14 cellular contexts compared by ENCODE assay signal in genomic region chr1:155847823-155848529, GRCh38. TPM values are rescaled to one million over a fixed set of nuclear protein-coding genes. Genes with fewer than 3 reads are reported as not detected.
DNase-seq lines count a peak whose midpoint lies in the region; ATAC-seq, FAIRE-seq and TF ChIP-seq lines count a peak whose summit lies in the region.
"Had no signal": no experiment of that assay in that cellular context is flagged by ENCODE, and none has a peak within 500 bp of the region (broad histone marks: within the 10 kb centered on the region; RNA-seq: fewer than 3 reads in every experiment).

No MANE protein-coding gene starts in this region.

- H3K9me3 ChIP-seq in GM12878 (replicated peaks; ENCODE audit: control insufficient read depth, insufficient read depth, low read length): no peaks in the 10 kb centered on the region
- no peaks in the 10 kb centered on the region for H3K9me3 ChIP-seq in Karpas-422 (ENCODE audit: low read length)
- H3K9me3 ChIP-seq: body of pancreas, heart right ventricle had no signal

- H3K4me1 ChIP-seq in GM12878 (ENCODE audit: control insufficient read depth, insufficient read depth, low read length) (no peaks in the 10 kb centered on the region; the same call in 1 of the 2 replicates), Karpas-422 (ENCODE audit: low read length) (peaks cover 5% of the 10 kb centered on the region; the same call in 1 of the 2 replicates)
- H3K4me1 ChIP-seq: body of pancreas had no signal

- H3K4me3 ChIP-seq in GM12878 (no peak overlapping the region), Karpas-422 (ENCODE audit: low read length) (no peak overlapping the region)
- H3K4me3 ChIP-seq: body of pancreas, heart right ventricle had no signal

- DNase-seq in activated CD8-positive, alpha-beta memory T cell treated with anti-CD3 and anti-CD28 coated beads, Interleukin-2, amount 10 ng/mL, durations not matched to agents 7 days and 5 days: no peak
- no peak for DNase-seq in activated CD8-positive, alpha-beta memory T cell treated with anti-CD3 and anti-CD28 coated beads, Interleukin-2, amount 50 U/mL, for 4 hours
- DNase-seq in GM12878 (ENCODE audit: low read depth, low spot score) (no peak), Karpas-422 (no peak), RCC 7860 (ENCODE audit: low spot score) (no peak), NCI-H345 (lab: John Stamatoyannopoulos, UW) (no peak)
- DNase-seq in stimulated activated effector memory CD8-positive, alpha-beta T cell treated with anti-CD3 and anti-CD28 coated beads, Interleukin-12 subunit alpha, Interleukin-12 subunit beta, amount 100 ng/mL, for 72 hours (ENCODE audit: low spot score in 2 of 2): no peak
- DNase-seq: body of pancreas, heart right ventricle, IMR-90, NCI-H1092, substantia nigra had no signal

- H4K20me1 ChIP-seq in GM12878 (ENCODE audit: control insufficient read depth, insufficient read depth): no peaks in the 10 kb centered on the region
- no peaks in the 10 kb centered on the region for H4K20me1 ChIP-seq in Karpas-422 (ENCODE audit: insufficient read depth, low read depth, low read length)

- no peak for TF ChIP-seq RAD21 in GM12878 (IDR thresholded peaks at IDR 0.05; ENCODE audit: insufficient read depth, low read depth, low read length)

- peak overlapping the region; percentile 83 for H3K27ac Mint-ChIP-seq in activated CD8-positive, alpha-beta memory T cell treated with anti-CD3 and anti-CD28 coated beads, Interleukin-2, amount 10 ng/mL, durations not matched to agents 7 days and 5 days
- peak overlapping the region; percentile 33 for H3K27ac Mint-ChIP-seq in T-helper 1 cell treated with Interleukin-12 subunit alpha and Interleukin-12 subunit beta and Interleukin-4 antibody, amounts not matched to agents 30 μg/mL and 1 μg/mL, for 36 hours
- peak overlapping the region; percentile 71 for H3K27ac Mint-ChIP-seq in stimulated activated effector memory CD8-positive, alpha-beta T cell treated with anti-CD3 and anti-CD28 coated beads, Interleukin-12 subunit alpha, Interleukin-12 subunit beta, amount 100 ng/mL, for 72 hours

- RAD21 ChIA-PET in GM12878 (lab: Charles Lee; ENCODE audit: unreplicated experiment): interaction anchor here (0.8 to 1.3 kb wide), 2 partner anchors 9 to 218 kb away, joined by 3 to 5 read pairs; partner anchors contain the start of gene GON4L

- FAIRE-seq in GM12878 (lab: Jason Lieb, UNC): no peak
- FAIRE-seq in RCC 7860 (lab: Jason Lieb, UNC): no peak
- FAIRE-seq: islet of Langerhans had no signal

- H3K36me3 ChIP-seq in GM12878 (ENCODE audit: control insufficient read depth in 2 of 2, insufficient read depth in 2 of 2, low read length in 1 of 2) (peaks cover 4 to 5% of the 10 kb centered on the region in 2 experiments), Karpas-422 (ENCODE audit: insufficient read depth, low read length) (peaks cover 24% of the 10 kb centered on the region; the same call in 1 of the 2 replicates)

- TF ChIP-seq POLR2A in GM12878 (IDR thresholded peaks at IDR 0.05; ENCODE audit: low read depth, low read length): no peak

- no peaks in the 10 kb centered on the region for H3K9me2 ChIP-seq in Karpas-422 (replicated peaks; ENCODE audit: insufficient read depth, low read length)

- 94% methylated on average over 1 of the region's 1 CpG for WGBS in GM12878 (ENCODE audit: insufficient coverage, insufficient replicate concordance, low lambda C conversion rate, missing lambda C conversion rate)

- intact Hi-C loops in GM12878 (cut with micrococcal nuclease; ENCODE audit: unreplicated experiment): no loop called here

- ATAC-seq in activated CD8-positive, alpha-beta memory T cell treated with anti-CD3 and anti-CD28 coated beads, Interleukin-2, amount 10 ng/mL, durations not matched to agents 7 days and 5 days: peak; percentile 88
- peak; percentile 71 for ATAC-seq in GM12878
- ATAC-seq in stimulated activated effector memory CD8-positive, alpha-beta T cell treated with anti-CD3 and anti-CD28 coated beads, Interleukin-12 subunit alpha, Interleukin-12 subunit beta, amount 100 ng/mL, for 72 hours: peak; percentile 89
- ATAC-seq: body of pancreas, heart right ventricle had no signal

- H2AFZ ChIP-seq in GM12878 (ENCODE audit: control insufficient read depth, low read depth, low read length): no peak overlapping the region
- no peak overlapping the region for H2AFZ ChIP-seq in Karpas-422 (ENCODE audit: low read length)

- H3K4me2 ChIP-seq in GM12878 (ENCODE audit: control insufficient read depth, insufficient read depth): 0 out of 2 replicates have a peak overlapping the region, but pooled peaks have one; percentile 3
- no peak overlapping the region for H3K4me2 ChIP-seq in Karpas-422 (ENCODE audit: low read depth, low read length, poor library complexity, severe bottlenecking)

- BruUV-seq in GM12878 (replicated peaks; lab: Mats Ljungman, UMichigan): no TSS peak

- TF ChIP-seq CTCF in GM12878 (IDR thresholded peaks at IDR 0.05 in 2 of 3, conservative IDR thresholded peaks at IDR 0.05 in 1 of 3; ENCODE audit: control insufficient read depth in 2 of 3, extremely low read depth in 1 of 3, insufficient read depth in 1 of 3, low read depth in 3 of 3, low read length in 3 of 3): no peak

- H3K4me1 Mint-ChIP-seq in activated CD8-positive, alpha-beta memory T cell treated with anti-CD3 and anti-CD28 coated beads, Interleukin-2, amount 10 ng/mL, durations not matched to agents 7 days and 5 days: peaks cover 49% of the 10 kb centered on the region
- peaks cover 35% of the 10 kb centered on the region for H3K4me1 Mint-ChIP-seq in T-helper 1 cell treated with Interleukin-12 subunit alpha and Interleukin-12 subunit beta and Interleukin-4 antibody, amounts not matched to agents 30 μg/mL and 1 μg/mL, for 36 hours (ENCODE audit: low read depth)
- peaks cover 62% of the 10 kb centered on the region for H3K4me1 Mint-ChIP-seq in stimulated activated effector memory CD8-positive, alpha-beta T cell treated with anti-CD3 and anti-CD28 coated beads, Interleukin-12 subunit alpha, Interleukin-12 subunit beta, amount 100 ng/mL, for 72 hours

- in situ Hi-C loops in GM12878 (cut with MboI): no loop called here

- POLR2A ChIA-PET in GM12878 (lab: Charles Lee): interaction anchor here (0.5 to 2.0 kb wide), 4 partner anchors 9 to 87 kb away, joined by 3 to 9 read pairs (median 6); partner anchors contain the start of genes GON4L and SYT11

- H3K27ac ChIP-seq in GM12878 (ENCODE audit: control insufficient read depth, insufficient read depth) (no peak overlapping the region), Karpas-422 (ENCODE audit: low read length) (no peak overlapping the region)
- H3K27ac ChIP-seq: body of pancreas had no signal

- TF ChIP-seq EP300 in GM12878 (IDR thresholded peaks at IDR 0.05; ENCODE audit: borderline replicate concordance in 1 of 2, control insufficient read depth in 1 of 2, low read depth in 2 of 2, low read length in 2 of 2): no peak

- no peaks in the 10 kb centered on the region for H3K9me3 Mint-ChIP-seq in activated CD8-positive, alpha-beta memory T cell treated with anti-CD3 and anti-CD28 coated beads, Interleukin-2, amount 10 ng/mL, durations not matched to agents 7 days and 5 days (ENCODE audit: low read depth)
- H3K9me3 Mint-ChIP-seq in T-helper 1 cell treated with Interleukin-12 subunit alpha and Interleukin-12 subunit beta and Interleukin-4 antibody, amounts not matched to agents 30 μg/mL and 1 μg/mL, for 36 hours: no peaks in the 10 kb centered on the region
- H3K9me3 Mint-ChIP-seq in stimulated activated effector memory CD8-positive, alpha-beta T cell treated with anti-CD3 and anti-CD28 coated beads, Interleukin-12 subunit alpha, Interleukin-12 subunit beta, amount 100 ng/mL, for 72 hours: no peaks in the 10 kb centered on the region

- H3K9ac ChIP-seq in GM12878 (ENCODE audit: control insufficient read depth, insufficient read depth, low read length): no peak overlapping the region
- H3K9ac ChIP-seq in Karpas-422 (ENCODE audit: low read length): no peak overlapping the region

- H3K79me2 ChIP-seq in GM12878 (ENCODE audit: control insufficient read depth, insufficient read depth, low read length): peaks cover 40% of the 10 kb centered on the region
- H3K79me2 ChIP-seq in Karpas-422 (ENCODE audit: low read length): peaks cover 92% of the 10 kb centered on the region

- CTCF ChIA-PET in activated CD8-positive, alpha-beta memory T cell treated with anti-CD3 and anti-CD28 coated beads, Interleukin-2, amount 10 ng/mL, durations not matched to agents 7 days and 5 days (lab: Charles Lee): interaction anchor here (1.6 kb wide), 1 partner anchor 141 kb away, joined by 3 read pairs; no protein-coding TSS in a partner anchor
- CTCF ChIA-PET in GM12878 (lab: Yijun Ruan, JAX): interaction anchor here (0.6 kb wide), 1 partner anchor 9 kb away, joined by 4 read pairs; no protein-coding TSS in a partner anchor

- H3K27me3 Mint-ChIP-seq in activated CD8-positive, alpha-beta memory T cell treated with anti-CD3 and anti-CD28 coated beads, Interleukin-2, amount 10 ng/mL, durations not matched to agents 7 days and 5 days: no peaks in the 10 kb centered on the region
- H3K27me3 Mint-ChIP-seq in T-helper 1 cell treated with Interleukin-12 subunit alpha and Interleukin-12 subunit beta and Interleukin-4 antibody, amounts not matched to agents 30 μg/mL and 1 μg/mL, for 36 hours (ENCODE audit: low read depth): no peaks in the 10 kb centered on the region

- H3K36me3 Mint-ChIP-seq in activated CD8-positive, alpha-beta memory T cell treated with anti-CD3 and anti-CD28 coated beads, Interleukin-2, amount 10 ng/mL, durations not matched to agents 7 days and 5 days: peaks cover 63% of the 10 kb centered on the region
- H3K36me3 Mint-ChIP-seq in T-helper 1 cell treated with Interleukin-12 subunit alpha and Interleukin-12 subunit beta and Interleukin-4 antibody, amounts not matched to agents 30 μg/mL and 1 μg/mL, for 36 hours (ENCODE audit: low read depth): peaks cover 41% of the 10 kb centered on the region
- peaks cover 93% of the 10 kb centered on the region for H3K36me3 Mint-ChIP-seq in stimulated activated effector memory CD8-positive, alpha-beta T cell treated with anti-CD3 and anti-CD28 coated beads, Interleukin-12 subunit alpha, Interleukin-12 subunit beta, amount 100 ng/mL, for 72 hours

- no peaks in the 10 kb centered on the region for H3K27me3 ChIP-seq in GM12878 (replicated peaks in 1 of 2; ENCODE audit: control insufficient read depth in 2 of 2, insufficient read depth in 2 of 2, low read length in 1 of 2)
- no peaks in the 10 kb centered on the region for H3K27me3 ChIP-seq in Karpas-422 (ENCODE audit: low read length)
- H3K27me3 ChIP-seq: body of pancreas, heart right ventricle had no signal

- SMC1A ChIA-PET in GM12878 (lab: Charles Lee; ENCODE audit: uncharacterized antibody, unreplicated experiment): interaction anchor here (0.8 to 1.3 kb wide), 3 partner anchors 34 to 90 kb away, joined by 3 to 8 read pairs (median 3); no protein-coding TSS in a partner anchor

- H3K4me3 Mint-ChIP-seq in activated CD8-positive, alpha-beta memory T cell treated with anti-CD3 and anti-CD28 coated beads, Interleukin-2, amount 10 ng/mL, durations not matched to agents 7 days and 5 days: peak overlapping the region; percentile 30
- peak overlapping the region; percentile 34 for H3K4me3 Mint-ChIP-seq in T-helper 1 cell treated with Interleukin-12 subunit alpha and Interleukin-12 subunit beta and Interleukin-4 antibody, amounts not matched to agents 30 μg/mL and 1 μg/mL, for 36 hours
- H3K4me3 Mint-ChIP-seq in stimulated activated effector memory CD8-positive, alpha-beta T cell treated with anti-CD3 and anti-CD28 coated beads, Interleukin-12 subunit alpha, Interleukin-12 subunit beta, amount 100 ng/mL, for 72 hours: peak overlapping the region; percentile 15

RNA-seq across cellular contexts. Expression of gene GON4L, which starts 9.0 kb away (rescaled TPM):
- 10 to 100 TPM; 71.0 to 91.9 TPM for total RNA-seq in activated CD8-positive, alpha-beta memory T cell treated with anti-CD3 and anti-CD28 coated beads, Interleukin-2, amount 10 ng/mL, durations not matched to agents 7 days and 5 days
- 162 and 174 TPM in 2 replicates for total RNA-seq in GM12878 (2013; cell fraction: nucleolus; rRNA removed)
- total RNA-seq in GM12878 (2014; rRNA removed): 23.4 and 27.1 TPM in 2 replicates
- total RNA-seq in GM12878 (2014; rRNA removed; fragmentation: Illumina TruSeq; extraction: Trizol): 26.0 and 27.1 TPM in 2 replicates
- 34.6 and 38.8 TPM in 2 replicates for total RNA-seq in GM12878 (2021)
- polyA plus RNA-seq in GM12878 (2011; ENCODE audit: low read depth): 19.3 TPM
- polyA plus RNA-seq in GM12878 (2011; rRNA removed): 25.9 and 26.9 TPM in 2 replicates
- 21.7 and 27.0 TPM in 2 replicates for polyA plus RNA-seq in GM12878 (2011; cell fraction: cytosol; rRNA removed)
- polyA plus RNA-seq in GM12878 (2011; cell fraction: nucleus; rRNA removed): 57.5 and 62.5 TPM in 2 replicates
- polyA plus RNA-seq in GM12878 (2012): 22.5 and 26.2 TPM in 2 replicates
- 28.9 and 29.8 TPM in 2 replicates for polyA plus RNA-seq in GM12878 (2014; fragmentation: Illumina TruSeq; extraction: Trizol)
- polyA plus RNA-seq in GM12878 (2014; fragmentation: Nextera tagmentation; extraction: Ambion mirVana): 10 to 100 TPM; 17.7 to 29.3 TPM
- 21.6 and 22.5 TPM in 2 replicates for polyA plus RNA-seq in GM12878 (2014; rRNA removed)
- 10 to 100 TPM; 40.5 to 40.7 TPM for polyA plus RNA-seq in GM12878 (2016; fragmentation: Nextera tagmentation; extraction: Ambion mirVana)
- 50.1 and 83.3 TPM in 2 replicates for polyA minus RNA-seq in GM12878 (2011; rRNA and poly(A)+ RNA removed)
- polyA minus RNA-seq in GM12878 (2011; cell fraction: cytosol; rRNA and poly(A)+ RNA removed): 11.9 and 20.0 TPM in 2 replicates
- polyA minus RNA-seq in GM12878 (2011; cell fraction: nucleus; rRNA and poly(A)+ RNA removed): 27.8 and 41.0 TPM in 2 replicates
- total RNA-seq in Karpas-422 (2014; rRNA removed; shearing (Covaris generic); ENCODE audit: low replicate concordance): 32.9 and 40.3 TPM in 2 replicates

RNA-seq across cellular contexts. Expression of gene SYT11, which starts 11.4 kb away (rescaled TPM):
- 10 to 100 TPM; 17.1 to 29.9 TPM for total RNA-seq in activated CD8-positive, alpha-beta memory T cell treated with anti-CD3 and anti-CD28 coated beads, Interleukin-2, amount 10 ng/mL, durations not matched to agents 7 days and 5 days
- total RNA-seq in GM12878 (2013; cell fraction: nucleolus; rRNA removed): 9.3 and 9.4 TPM in 2 replicates
- total RNA-seq in GM12878 (2014; rRNA removed) (15.6 and 17.5 TPM in 2 replicates), GM12878 (2014; rRNA removed; fragmentation: Illumina TruSeq; extraction: Trizol) (14.1 and 14.3 TPM in 2 replicates), GM12878 (2021) (14.1 and 14.3 TPM in 2 replicates)
- polyA plus RNA-seq in GM12878 (2011; ENCODE audit: low read depth): 10.9 TPM
- polyA plus RNA-seq in GM12878 (2011; rRNA removed) (21.2 and 21.5 TPM in 2 replicates), GM12878 (2014; fragmentation: Illumina TruSeq; extraction: Trizol) (16.2 and 17.4 TPM in 2 replicates), GM12878 (2014; fragmentation: Nextera tagmentation; extraction: Ambion mirVana) (1 to 10 TPM; 7.7 to 7.8 TPM), GM12878 (2014; rRNA removed) (11.0 and 11.3 TPM in 2 replicates), GM12878 (2016; fragmentation: Nextera tagmentation; extraction: Ambion mirVana) (10 to 100 TPM; 12.1 to 13.0 TPM)
- polyA plus RNA-seq in GM12878 (2011; cell fraction: cytosol; rRNA removed): 15.6 and 16.0 TPM in 2 replicates
- 6.5 and 7.9 TPM in 2 replicates for polyA plus RNA-seq in GM12878 (2011; cell fraction: nucleus; rRNA removed)
- polyA plus RNA-seq in GM12878 (2012): 11.8 and 15.2 TPM in 2 replicates
- 30.2 and 31.3 TPM in 2 replicates for polyA minus RNA-seq in GM12878 (2011; rRNA and poly(A)+ RNA removed)
- polyA minus RNA-seq in GM12878 (2011; cell fraction: cytosol; rRNA and poly(A)+ RNA removed): 9.4 and 10.4 TPM in 2 replicates
- polyA minus RNA-seq in GM12878 (2011; cell fraction: nucleus; rRNA and poly(A)+ RNA removed): 4.2 and 7.4 TPM in 2 replicates
- total RNA-seq in Karpas-422 (2014; rRNA removed; shearing (Covaris generic); ENCODE audit: low replicate concordance): 40.8 and 51.2 TPM in 2 replicates

Comparison
In these comparisons a context has a peak if more than half of its experiments do, and no peak if none do; other contexts are left out.
1. H3K27ac Mint-ChIP-seq: peak in every context shown above with its lines; median percentile 83 in activated CD8-positive, alpha-beta memory T cell treated with anti-CD3 and anti-CD28 coated beads, Interleukin-2, amount 10 ng/mL, durations not matched to agents 7 days and 5 days; 71 in stimulated activated effector memory CD8-positive, alpha-beta T cell treated with anti-CD3 and anti-CD28 coated beads, Interleukin-12 subunit alpha, Interleukin-12 subunit beta, amount 100 ng/mL, for 72 hours; 33 in T-helper 1 cell treated with Interleukin-12 subunit alpha and Interleukin-12 subunit beta and Interleukin-4 antibody, amounts not matched to agents 30 μg/mL and 1 μg/mL, for 36 hours.